Comparison of ENCODE assay signal across 26 cellular contexts in the genomic region with DNA sequence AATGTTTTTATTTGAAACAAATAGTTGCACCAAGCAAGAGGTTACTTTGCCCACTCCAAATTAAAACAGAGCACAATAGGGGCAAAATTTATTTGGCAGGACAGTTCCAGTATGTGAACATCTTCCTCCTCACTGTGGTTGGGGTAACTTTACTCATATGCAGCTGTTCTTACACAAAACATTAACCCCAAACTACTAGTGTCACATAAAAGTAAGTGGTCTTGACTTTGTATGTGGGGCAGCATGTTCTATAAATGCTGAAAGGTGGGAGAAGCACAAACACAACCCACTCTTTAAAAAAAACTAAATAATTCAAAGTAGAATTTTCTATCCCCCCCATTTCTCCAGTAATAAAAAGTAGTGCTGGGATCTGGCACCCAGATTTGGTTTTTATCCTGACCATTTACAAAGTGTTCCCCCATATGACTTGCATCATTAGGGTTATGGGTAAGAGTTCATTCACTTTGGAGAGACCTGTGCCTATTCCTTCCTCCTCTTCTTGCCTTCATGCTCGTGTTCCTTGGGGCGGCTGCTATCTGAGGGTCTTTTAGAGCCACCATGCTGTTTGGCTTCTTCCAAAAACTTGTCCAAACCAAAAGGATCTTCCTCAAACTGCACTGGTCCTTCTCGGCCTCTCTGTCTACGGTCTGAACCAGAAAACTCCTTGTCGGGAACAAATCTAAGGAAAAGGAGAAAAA. TPM values are rescaled to one million over a fixed set of nuclear protein-coding genes. Genes with fewer than 3 reads are reported as not detected.
A peak's percentile ranks its signal among the peaks of the same experiment; 100 is the strongest.
DNase-seq lines count a peak whose midpoint lies in the region; ATAC-seq, FAIRE-seq and TF ChIP-seq lines count a peak whose summit lies in the region.
"Had no signal": no experiment of that assay in that cellular context is flagged by ENCODE, and none has a peak within 500 bp of the region (broad histone marks: within the 10 kb centered on the region; RNA-seq: fewer than 3 reads in every experiment).

No MANE protein-coding gene starts in this region.

- TF ChIP-seq POLR2A in GM12891 (IDR thresholded peaks at IDR 0.05; ENCODE audit: low read depth, low read length) = peak; percentile 19; the same call in 1 of the 2 replicates

- CTCF ChIA-PET in WTC11 (lab: Charles Lee) = interaction anchor here (0.6 kb wide), 1 partner anchor 879 kb away, joined by 3 read pairs; no protein-coding TSS in a partner anchor

- DNase-seq in activated T-cell treated with anti-CD3 and anti-CD28 coated beads, Interleukin-2, amount 50 U/mL, for 72 hours = no peak
- DNase-seq in activated T-cell treated with anti-CD3 and anti-CD28 coated beads, Interleukin-2, amount 50 U/mL, for 48 hours = no peak
- DNase-seq in GM12891 (ENCODE audit: insufficient read length, low spot score) = no peak
- DNase-seq in WTC11 (ENCODE audit: low spot score) = no peak
- no peak for DNase-seq in epithelial cell of prostate (ENCODE audit: low read depth, low spot score)
- DNase-seq in hepatic stellate cell (ENCODE audit: low spot score) = no peak
- DNase-seq: activated B cell treated with CpG ODN at 0.5 μM for 24 hours; activated effector memory CD4-positive, alpha-beta T cell treated with anti-CD3 and anti-CD28 coated beads, Interleukin-2, amount 50 U/mL, for 16 hours; DMS 273 treated with DMSO at 0.1 percent for 48 hours; effector memory CD4-positive, alpha-beta T cell; GDM1; glutamatergic neuron; GOT3; NCI-H187 treated with DMSO at 0.1 percent for 48 hours; NCI-H226; psoas muscle; stimulated activated CD4-positive, alpha-beta T cell treated with anti-CD3 and anti-CD28 coated beads, Interleukin-2, amount 100 ng/mL, for 24 hours; stimulated activated naive CD4-positive, alpha-beta T cell treated with Interleukin-2 at 50 U/mL for 16 hours had no signal

- peak overlapping the region; percentile 82 for H3K27ac Mint-ChIP-seq in activated T-cell treated with anti-CD3 and anti-CD28 coated beads, Interleukin-2, amount 50 U/mL, for 72 hours
- peak overlapping the region; percentile 15; the same call in 1 of the 2 replicates for H3K27ac Mint-ChIP-seq in WTC11
- H3K27ac Mint-ChIP-seq: activated B cell treated with CpG ODN at 0.5 μM for 24 hours; T-helper 2 cell treated with Interferon-gamma antibody and Interleukin-4, amounts not matched to agents 5 μg/mL and 100 μg/mL, for 36 hours had no signal

- no peak for TF ChIP-seq CTCF in WTC11 (IDR thresholded peaks at IDR 0.05)

- no peak overlapping the region for H3K4me3 Mint-ChIP-seq in activated T-cell treated with anti-CD3 and anti-CD28 coated beads, Interleukin-2, amount 50 U/mL, for 72 hours
- H3K4me3 Mint-ChIP-seq in WTC11 = no peak overlapping the region
- H3K4me3 Mint-ChIP-seq: activated B cell treated with CpG ODN at 0.5 μM for 24 hours; neural crest cell; T-helper 2 cell treated with Interferon-gamma antibody and Interleukin-4, amounts not matched to agents 5 μg/mL and 100 μg/mL, for 36 hours had no signal

- no peaks in the 10 kb centered on the region for H3K27me3 Mint-ChIP-seq in activated T-cell treated with anti-CD3 and anti-CD28 coated beads, Interleukin-2, amount 50 U/mL, for 72 hours (ENCODE audit: low read depth)
- H3K27me3 Mint-ChIP-seq in WTC11 (ENCODE audit: low read depth) = no peaks in the 10 kb centered on the region
- H3K27me3 Mint-ChIP-seq: activated B cell treated with CpG ODN at 0.5 μM for 24 hours had no signal

- POLR2A ChIA-PET in WTC11 (lab: Charles Lee) = interaction anchor here (0.6 kb wide), 1 partner anchor 1886 kb away, joined by 3 read pairs; no protein-coding TSS in a partner anchor

- no peaks in the 10 kb centered on the region for H3K9me3 Mint-ChIP-seq in activated T-cell treated with anti-CD3 and anti-CD28 coated beads, Interleukin-2, amount 50 U/mL, for 72 hours
- no peaks in the 10 kb centered on the region for H3K9me3 Mint-ChIP-seq in WTC11
- H3K9me3 Mint-ChIP-seq: activated B cell treated with CpG ODN at 0.5 μM for 24 hours; neural crest cell; T-helper 2 cell treated with Interferon-gamma antibody and Interleukin-4, amounts not matched to agents 5 μg/mL and 100 μg/mL, for 36 hours had no signal

- peaks cover 4 to 40% of the 10 kb centered on the region in 2 donors for H3K36me3 Mint-ChIP-seq in activated T-cell treated with anti-CD3 and anti-CD28 coated beads, Interleukin-2, amount 50 U/mL, for 72 hours (ENCODE audit: insufficient read depth in 2 of 2)
- H3K36me3 Mint-ChIP-seq in WTC11 = peaks cover 69% of the 10 kb centered on the region

- H3K27ac ChIP-seq in epithelial cell of prostate = peak overlapping the region; percentile 23
- H3K27ac ChIP-seq: C4-2B, KMS-11, psoas muscle, skin epidermis had no signal

- ATAC-seq in activated T-cell treated with anti-CD3 and anti-CD28 coated beads, Interleukin-2, amount 50 U/mL, for 72 hours (replicated peaks in 1 of 2) = no peak
- ATAC-seq in WTC11 = no peak
- ATAC-seq in HG03457 (IDR thresholded peaks at IDR 0.05; ENCODE audit: unreplicated experiment) = no peak
- ATAC-seq in HG03135 (IDR thresholded peaks at IDR 0.05; ENCODE audit: unreplicated experiment) = no peak
- ATAC-seq: psoas muscle had no signal

- FAIRE-seq in GM12891 (lab: Jason Lieb, UNC) = no peak
- FAIRE-seq: RCC 7860 had no signal

- peaks cover 33% of the 10 kb centered on the region for H3K4me1 Mint-ChIP-seq in activated T-cell treated with anti-CD3 and anti-CD28 coated beads, Interleukin-2, amount 50 U/mL, for 72 hours (ENCODE audit: low read depth)
- H3K4me1 Mint-ChIP-seq in WTC11 = no peaks in the 10 kb centered on the region
- H3K4me1 Mint-ChIP-seq: neural crest cell had no signal

TF ChIP-seq in GM12891, 5 proteins besides CTCF, POLR2A, EP300 and RAD21:
- TF ChIP-seq PAX5 (IDR thresholded peaks at IDR 0.05; ENCODE audit: insufficient read depth, low read length, severe bottlenecking) (no peak), POU2F2 (IDR thresholded peaks at IDR 0.05; ENCODE audit: low read depth, low read length) (no peak), POLR2AphosphoS5 (IDR thresholded peaks at IDR 0.05; ENCODE audit: low read depth, low read length) (peak; percentile 53; the same call in 1 of the 2 replicates)

TF ChIP-seq in WTC11, 78 proteins besides CTCF, POLR2A, EP300 and RAD21:
- TF ChIP-seq CREB1 (CRISPR knock-in tag; IDR thresholded peaks at IDR 0.05) = no peak
- TF ChIP-seq, protein P1, sequence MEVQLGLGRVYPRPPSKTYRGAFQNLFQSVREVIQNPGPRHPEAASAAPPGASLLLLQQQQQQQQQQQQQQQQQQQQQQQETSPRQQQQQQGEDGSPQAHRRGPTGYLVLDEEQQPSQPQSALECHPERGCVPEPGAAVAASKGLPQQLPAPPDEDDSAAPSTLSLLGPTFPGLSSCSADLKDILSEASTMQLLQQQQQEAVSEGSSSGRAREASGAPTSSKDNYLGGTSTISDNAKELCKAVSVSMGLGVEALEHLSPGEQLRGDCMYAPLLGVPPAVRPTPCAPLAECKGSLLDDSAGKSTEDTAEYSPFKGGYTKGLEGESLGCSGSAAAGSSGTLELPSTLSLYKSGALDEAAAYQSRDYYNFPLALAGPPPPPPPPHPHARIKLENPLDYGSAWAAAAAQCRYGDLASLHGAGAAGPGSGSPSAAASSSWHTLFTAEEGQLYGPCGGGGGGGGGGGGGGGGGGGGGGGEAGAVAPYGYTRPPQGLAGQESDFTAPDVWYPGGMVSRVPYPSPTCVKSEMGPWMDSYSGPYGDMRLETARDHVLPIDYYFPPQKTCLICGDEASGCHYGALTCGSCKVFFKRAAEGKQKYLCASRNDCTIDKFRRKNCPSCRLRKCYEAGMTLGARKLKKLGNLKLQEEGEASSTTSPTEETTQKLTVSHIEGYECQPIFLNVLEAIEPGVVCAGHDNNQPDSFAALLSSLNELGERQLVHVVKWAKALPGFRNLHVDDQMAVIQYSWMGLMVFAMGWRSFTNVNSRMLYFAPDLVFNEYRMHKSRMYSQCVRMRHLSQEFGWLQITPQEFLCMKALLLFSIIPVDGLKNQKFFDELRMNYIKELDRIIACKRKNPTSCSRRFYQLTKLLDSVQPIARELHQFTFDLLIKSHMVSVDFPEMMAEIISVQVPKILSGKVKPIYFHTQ (CRISPR knock-in tag; IDR thresholded peaks at IDR 0.05) = peak; percentile 50; the same call in 1 of the 2 replicates
- TF ChIP-seq ATF1 (CRISPR knock-in tag; IDR thresholded peaks at IDR 0.05) = no peak
- TF ChIP-seq, protein P2, sequence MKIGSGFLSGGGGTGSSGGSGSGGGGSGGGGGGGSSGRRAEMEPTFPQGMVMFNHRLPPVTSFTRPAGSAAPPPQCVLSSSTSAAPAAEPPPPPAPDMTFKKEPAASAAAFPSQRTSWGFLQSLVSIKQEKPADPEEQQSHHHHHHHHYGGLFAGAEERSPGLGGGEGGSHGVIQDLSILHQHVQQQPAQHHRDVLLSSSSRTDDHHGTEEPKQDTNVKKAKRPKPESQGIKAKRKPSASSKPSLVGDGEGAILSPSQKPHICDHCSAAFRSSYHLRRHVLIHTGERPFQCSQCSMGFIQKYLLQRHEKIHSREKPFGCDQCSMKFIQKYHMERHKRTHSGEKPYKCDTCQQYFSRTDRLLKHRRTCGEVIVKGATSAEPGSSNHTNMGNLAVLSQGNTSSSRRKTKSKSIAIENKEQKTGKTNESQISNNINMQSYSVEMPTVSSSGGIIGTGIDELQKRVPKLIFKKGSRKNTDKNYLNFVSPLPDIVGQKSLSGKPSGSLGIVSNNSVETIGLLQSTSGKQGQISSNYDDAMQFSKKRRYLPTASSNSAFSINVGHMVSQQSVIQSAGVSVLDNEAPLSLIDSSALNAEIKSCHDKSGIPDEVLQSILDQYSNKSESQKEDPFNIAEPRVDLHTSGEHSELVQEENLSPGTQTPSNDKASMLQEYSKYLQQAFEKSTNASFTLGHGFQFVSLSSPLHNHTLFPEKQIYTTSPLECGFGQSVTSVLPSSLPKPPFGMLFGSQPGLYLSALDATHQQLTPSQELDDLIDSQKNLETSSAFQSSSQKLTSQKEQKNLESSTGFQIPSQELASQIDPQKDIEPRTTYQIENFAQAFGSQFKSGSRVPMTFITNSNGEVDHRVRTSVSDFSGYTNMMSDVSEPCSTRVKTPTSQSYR (CRISPR knock-in tag; IDR thresholded peaks at IDR 0.05) = no peak

RNA-seq across cellular contexts. Expression of a gene that starts 9.9 kb away (rescaled TPM):
- 10 to 100 TPM; 60.5 to 63.3 TPM for total RNA-seq in activated T-cell treated with anti-CD3 and anti-CD28 coated beads, Interleukin-2, amount 50 U/mL, for 72 hours
- polyA plus RNA-seq in GM12891 (2012; ENCODE audit: low read depth, missing spikeins) = 418 TPM
- total RNA-seq in WTC11 (2021) = 317 to 377 TPM (median 325 TPM) in 3 replicates

RNA-seq across cellular contexts. Expression of a gene that starts 9.9 kb away (rescaled TPM):
- 10 to 100 TPM; 18.1 to 18.7 TPM for total RNA-seq in activated T-cell treated with anti-CD3 and anti-CD28 coated beads, Interleukin-2, amount 50 U/mL, for 72 hours
- 7.7 TPM for polyA plus RNA-seq in GM12891 (2012; ENCODE audit: low read depth, missing spikeins)
- 14.5 to 18.8 TPM (median 17.8 TPM) in 3 replicates for total RNA-seq in WTC11 (2021)

RNA-seq across cellular contexts. Expression of a gene that starts 43.2 kb away (rescaled TPM):
- 100 to 1,000 TPM; 125 to 142 TPM for total RNA-seq in activated T-cell treated with anti-CD3 and anti-CD28 coated beads, Interleukin-2, amount 50 U/mL, for 72 hours
- polyA plus RNA-seq in GM12891 (2012; ENCODE audit: low read depth, missing spikeins) = 56.3 TPM
- 81.4 to 92.1 TPM (median 83.8 TPM) in 3 replicates for total RNA-seq in WTC11 (2021)
